Comparison of ENCODE assay signal across 1 cellular context in the genomic region with DNA sequence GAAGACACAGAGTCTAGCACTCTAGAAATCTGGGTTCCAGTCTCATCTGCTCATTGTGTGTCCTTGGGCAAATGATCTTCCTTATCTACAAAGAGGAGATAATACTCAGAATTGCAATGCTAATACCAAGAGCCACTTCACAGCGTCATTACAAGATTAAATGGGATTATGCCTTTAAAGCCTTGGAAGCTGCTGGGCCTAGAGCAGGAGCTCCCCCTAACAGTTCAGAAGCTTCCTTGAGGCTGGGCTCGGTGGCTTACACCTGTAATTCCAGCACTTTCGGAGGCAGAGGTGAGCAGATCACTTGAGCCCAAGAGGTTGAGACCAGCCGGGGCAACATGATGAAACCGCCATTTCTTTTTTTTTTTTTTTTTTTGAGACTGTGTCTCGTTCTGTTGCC.
TF ChIP-seq lines count a peak whose summit lies in the region.

No MANE protein-coding gene starts in this region.

TF ChIP-seq in HepG2, 621 proteins besides CTCF, POLR2A, EP300 and RAD21:
- TF ChIP-seq, protein P1, sequence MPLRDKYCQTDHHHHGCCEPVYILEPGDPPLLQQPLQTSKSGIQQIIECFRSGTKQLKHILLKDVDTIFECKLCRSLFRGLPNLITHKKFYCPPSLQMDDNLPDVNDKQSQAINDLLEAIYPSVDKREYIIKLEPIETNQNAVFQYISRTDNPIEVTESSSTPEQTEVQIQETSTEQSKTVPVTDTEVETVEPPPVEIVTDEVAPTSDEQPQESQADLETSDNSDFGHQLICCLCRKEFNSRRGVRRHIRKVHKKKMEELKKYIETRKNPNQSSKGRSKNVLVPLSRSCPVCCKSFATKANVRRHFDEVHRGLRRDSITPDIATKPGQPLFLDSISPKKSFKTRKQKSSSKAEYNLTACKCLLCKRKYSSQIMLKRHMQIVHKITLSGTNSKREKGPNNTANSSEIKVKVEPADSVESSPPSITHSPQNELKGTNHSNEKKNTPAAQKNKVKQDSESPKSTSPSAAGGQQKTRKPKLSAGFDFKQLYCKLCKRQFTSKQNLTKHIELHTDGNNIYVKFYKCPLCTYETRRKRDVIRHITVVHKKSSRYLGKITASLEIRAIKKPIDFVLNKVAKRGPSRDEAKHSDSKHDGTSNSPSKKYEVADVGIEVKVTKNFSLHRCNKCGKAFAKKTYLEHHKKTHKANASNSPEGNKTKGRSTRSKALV (CRISPR knock-in tag; IDR thresholded peaks at IDR 0.05): no peak
- no peak for TF ChIP-seq RFXANK (CRISPR knock-in tag; IDR thresholded peaks at IDR 0.05)
